Comparison of ENCODE assay signal across 19 cellular contexts in genomic region chr6:40520683-40521082, GRCh38.
DNase-seq lines count a peak whose midpoint lies in the region; ATAC-seq, FAIRE-seq and TF ChIP-seq lines count a peak whose summit lies in the region.
"Had no signal": no experiment of that assay in that cellular context is flagged by ENCODE, and none has a peak within 500 bp of the region (broad histone marks: within the 10 kb centered on the region; RNA-seq: fewer than 3 reads in every experiment).

No MANE protein-coding gene starts in this region.

- DNase-seq in activated CD4-positive, alpha-beta T cell treated with anti-CD3 and anti-CD28 coated beads, Interleukin-2, amount 10 ng/mL, durations not matched to agents 7 days and 5 days, result no peak
- DNase-seq in activated CD4-positive, alpha-beta T cell treated with anti-CD3 and anti-CD28 coated beads for 36 hours, result no peak
- peak; percentile 77 for DNase-seq in NCI-H2196 (lab: John Stamatoyannopoulos, UW; ENCODE audit: unreplicated experiment)
- peak; percentile 31 to 66 (median 43) for DNase-seq in heart left ventricle
- peak; percentile 38 for DNase-seq in small intestine
- no peak for DNase-seq in SKM-1 (lab: John Stamatoyannopoulos, UW; ENCODE audit: unreplicated experiment)
- DNase-seq in activated CD4-positive, alpha-beta memory T cell treated with anti-CD3 and anti-CD28 coated beads, Interleukin-2, amount 10 ng/mL, durations not matched to agents 7 days and 5 days, result no peak
- no peak for DNase-seq in GM03348 (ENCODE audit: low spot score)
- DNase-seq: DMS53, GM23248, MV-4-11, NCI-H1436 treated with DMSO at 0.1 percent for 48 hours, NCI-H446 treated with DMSO at 0.1 percent for 48 hours, NCI-H82, Peyer's patch, SHP77 treated with DMSO at 0.1 percent for 48 hours had no signal

- H3K4me1 ChIP-seq in heart left ventricle (peaks cover 0 to 7% (median 0%) of the 10 kb centered on the region in 12 donors), small intestine (ENCODE audit: control insufficient read depth in 2 of 2, insufficient read depth in 1 of 2, low read depth in 1 of 2, low read length in 1 of 2) (peaks cover 0 to 7% of the 10 kb centered on the region in 2 donors)
- H3K4me1 ChIP-seq: Peyer's patch had no signal

- peak overlapping the region; percentile 15 for H3K27ac Mint-ChIP-seq in activated CD4-positive, alpha-beta T cell treated with anti-CD3 and anti-CD28 coated beads, Interleukin-2, amount 10 ng/mL, durations not matched to agents 7 days and 5 days
- no peak overlapping the region for H3K27ac Mint-ChIP-seq in activated CD4-positive, alpha-beta T cell treated with anti-CD3 and anti-CD28 coated beads for 36 hours
- H3K27ac Mint-ChIP-seq in activated CD4-positive, alpha-beta memory T cell treated with anti-CD3 and anti-CD28 coated beads, Interleukin-2, amount 10 ng/mL, durations not matched to agents 7 days and 5 days, result no peak overlapping the region
- H3K27ac Mint-ChIP-seq: IgD-negative memory B cell had no signal

- ATAC-seq in activated CD4-positive, alpha-beta T cell treated with anti-CD3 and anti-CD28 coated beads for 36 hours, result no peak
- ATAC-seq in heart left ventricle, result peak; percentile 90 to 98 (median 92)

- H3K36me3 ChIP-seq in heart left ventricle, result no peaks in the 10 kb centered on the region
- no peaks in the 10 kb centered on the region for H3K36me3 ChIP-seq in small intestine (ENCODE audit: control insufficient read depth in 2 of 2, insufficient read depth in 2 of 2, low read length in 2 of 2)
- H3K36me3 ChIP-seq: Peyer's patch had no signal

- H3K4me3 ChIP-seq in heart left ventricle (no peak overlapping the region), small intestine (ENCODE audit: low read depth in 1 of 2, low read length in 2 of 2) (no peak overlapping the region)
- H3K4me3 ChIP-seq: GM23248, Peyer's patch had no signal

- POLR2A ChIA-PET in activated CD4-positive, alpha-beta T cell treated with anti-CD3 and anti-CD28 coated beads, Interleukin-2, amount 10 ng/mL, durations not matched to agents 7 days and 5 days (lab: Charles Lee), result no interaction called here
- POLR2A ChIA-PET in activated CD4-positive, alpha-beta T cell treated with anti-CD3 and anti-CD28 coated beads for 36 hours (lab: Charles Lee), result no interaction called here
- POLR2A ChIA-PET in activated CD4-positive, alpha-beta memory T cell treated with anti-CD3 and anti-CD28 coated beads, Interleukin-2, amount 10 ng/mL, durations not matched to agents 7 days and 5 days (lab: Charles Lee), result no interaction called here

- no peak overlapping the region for H3K4me3 Mint-ChIP-seq in activated CD4-positive, alpha-beta T cell treated with anti-CD3 and anti-CD28 coated beads, Interleukin-2, amount 10 ng/mL, durations not matched to agents 7 days and 5 days
- H3K4me3 Mint-ChIP-seq in activated CD4-positive, alpha-beta T cell treated with anti-CD3 and anti-CD28 coated beads for 36 hours, result no peak overlapping the region
- no peak overlapping the region for H3K4me3 Mint-ChIP-seq in activated CD4-positive, alpha-beta memory T cell treated with anti-CD3 and anti-CD28 coated beads, Interleukin-2, amount 10 ng/mL, durations not matched to agents 7 days and 5 days
- H3K4me3 Mint-ChIP-seq: IgD-negative memory B cell had no signal

- no peaks in the 10 kb centered on the region for H3K9me3 Mint-ChIP-seq in activated CD4-positive, alpha-beta T cell treated with anti-CD3 and anti-CD28 coated beads, Interleukin-2, amount 10 ng/mL, durations not matched to agents 7 days and 5 days
- no peaks in the 10 kb centered on the region for H3K9me3 Mint-ChIP-seq in activated CD4-positive, alpha-beta T cell treated with anti-CD3 and anti-CD28 coated beads for 36 hours (ENCODE audit: low read depth)
- H3K9me3 Mint-ChIP-seq in activated CD4-positive, alpha-beta memory T cell treated with anti-CD3 and anti-CD28 coated beads, Interleukin-2, amount 10 ng/mL, durations not matched to agents 7 days and 5 days, result no peaks in the 10 kb centered on the region
- H3K9me3 Mint-ChIP-seq: IgD-negative memory B cell had no signal

- peaks cover 14% of the 10 kb centered on the region for H3K27me3 Mint-ChIP-seq in activated CD4-positive, alpha-beta T cell treated with anti-CD3 and anti-CD28 coated beads, Interleukin-2, amount 10 ng/mL, durations not matched to agents 7 days and 5 days
- H3K27me3 Mint-ChIP-seq in activated CD4-positive, alpha-beta T cell treated with anti-CD3 and anti-CD28 coated beads for 36 hours, result no peaks in the 10 kb centered on the region
- peaks cover 7% of the 10 kb centered on the region for H3K27me3 Mint-ChIP-seq in activated CD4-positive, alpha-beta memory T cell treated with anti-CD3 and anti-CD28 coated beads, Interleukin-2, amount 10 ng/mL, durations not matched to agents 7 days and 5 days

- no peak for TF ChIP-seq CTCF in heart left ventricle (IDR thresholded peaks at IDR 0.05)

- no peak for FAIRE-seq in small intestine (lab: Jason Lieb, UNC)
- FAIRE-seq: G401.6 had no signal

- no peak for TF ChIP-seq POLR2A in heart left ventricle (IDR thresholded peaks at IDR 0.05)

- CTCF ChIA-PET in activated CD4-positive, alpha-beta T cell treated with anti-CD3 and anti-CD28 coated beads, Interleukin-2, amount 10 ng/mL, durations not matched to agents 7 days and 5 days (lab: Charles Lee), result no interaction called here
- CTCF ChIA-PET in activated CD4-positive, alpha-beta T cell treated with anti-CD3 and anti-CD28 coated beads for 36 hours (lab: Charles Lee), result no interaction called here
- CTCF ChIA-PET in activated CD4-positive, alpha-beta memory T cell treated with anti-CD3 and anti-CD28 coated beads, Interleukin-2, amount 10 ng/mL, durations not matched to agents 7 days and 5 days (lab: Charles Lee), result no interaction called here

- H3K36me3 Mint-ChIP-seq in activated CD4-positive, alpha-beta T cell treated with anti-CD3 and anti-CD28 coated beads, Interleukin-2, amount 10 ng/mL, durations not matched to agents 7 days and 5 days (ENCODE audit: low read depth), result no peaks in the 10 kb centered on the region
- no peaks in the 10 kb centered on the region for H3K36me3 Mint-ChIP-seq in activated CD4-positive, alpha-beta T cell treated with anti-CD3 and anti-CD28 coated beads for 36 hours (ENCODE audit: low read depth)
- H3K36me3 Mint-ChIP-seq in activated CD4-positive, alpha-beta memory T cell treated with anti-CD3 and anti-CD28 coated beads, Interleukin-2, amount 10 ng/mL, durations not matched to agents 7 days and 5 days (ENCODE audit: low read depth), result no peaks in the 10 kb centered on the region
- H3K36me3 Mint-ChIP-seq: IgD-negative memory B cell had no signal

- H3K9me3 ChIP-seq in heart left ventricle (no peaks in the 10 kb centered on the region), small intestine (ENCODE audit: control insufficient read depth, low read depth) (no peaks in the 10 kb centered on the region)
- H3K9me3 ChIP-seq: Peyer's patch had no signal

- 31 to 49% (median 41%) methylated on average over 10 of the region's 10 CpGs for WGBS in heart left ventricle, 4 donors
- 17 to 70% (median 40%) methylated on average over 10 of the region's 10 CpGs for WGBS in small intestine, 3 donors

- H3K27me3 ChIP-seq in heart left ventricle, result peaks cover 0 to 23% (median 0%) of the 10 kb centered on the region in 9 donors
- no peaks in the 10 kb centered on the region for H3K27me3 ChIP-seq in small intestine (ENCODE audit: control insufficient read depth in 2 of 2, insufficient read depth in 2 of 2, low read length in 2 of 2)
- H3K27me3 ChIP-seq: Peyer's patch had no signal

- peaks cover 6% of the 10 kb centered on the region for H3K4me1 Mint-ChIP-seq in activated CD4-positive, alpha-beta T cell treated with anti-CD3 and anti-CD28 coated beads, Interleukin-2, amount 10 ng/mL, durations not matched to agents 7 days and 5 days
- no peaks in the 10 kb centered on the region for H3K4me1 Mint-ChIP-seq in activated CD4-positive, alpha-beta T cell treated with anti-CD3 and anti-CD28 coated beads for 36 hours
- H3K4me1 Mint-ChIP-seq in activated CD4-positive, alpha-beta memory T cell treated with anti-CD3 and anti-CD28 coated beads, Interleukin-2, amount 10 ng/mL, durations not matched to agents 7 days and 5 days, result peaks cover 5% of the 10 kb centered on the region
- H3K4me1 Mint-ChIP-seq: IgD-negative memory B cell had no signal

- H3K27ac ChIP-seq in heart left ventricle, result peak overlapping the region in 1 of 12 donors; percentile 34
- no peak overlapping the region for H3K27ac ChIP-seq in small intestine (ENCODE audit: low read depth in 1 of 2, low read length in 1 of 2)
- H3K27ac ChIP-seq: C4-2B, GM23248, Peyer's patch had no signal

- intact Hi-C loops in activated CD4-positive, alpha-beta T cell treated with anti-CD3 and anti-CD28 coated beads for 36 hours (cut with DNase I, micrococcal nuclease), result no loop called here
- intact Hi-C loops in heart left ventricle (cut with DNase I), result no loop called here

Comparison
In these comparisons a context has a peak if more than half of its experiments do, and no peak if none do; other contexts are left out.
1. DNase-seq: peak in NCI-H2196 (single experiment), heart left ventricle (5 of 5) and small intestine (single experiment); none in activated CD4-positive, alpha-beta T cell treated with anti-CD3 and anti-CD28 coated beads, Interleukin-2, amount 10 ng/mL, durations not matched to agents 7 days and 5 days (single experiment), activated CD4-positive, alpha-beta T cell treated with anti-CD3 and anti-CD28 coated beads for 36 hours (single experiment), SKM-1 (single experiment), activated CD4-positive, alpha-beta memory T cell treated with anti-CD3 and anti-CD28 coated beads, Interleukin-2, amount 10 ng/mL, durations not matched to agents 7 days and 5 days (single experiment) and GM03348 (single experiment).